In the genomic region with DNA sequence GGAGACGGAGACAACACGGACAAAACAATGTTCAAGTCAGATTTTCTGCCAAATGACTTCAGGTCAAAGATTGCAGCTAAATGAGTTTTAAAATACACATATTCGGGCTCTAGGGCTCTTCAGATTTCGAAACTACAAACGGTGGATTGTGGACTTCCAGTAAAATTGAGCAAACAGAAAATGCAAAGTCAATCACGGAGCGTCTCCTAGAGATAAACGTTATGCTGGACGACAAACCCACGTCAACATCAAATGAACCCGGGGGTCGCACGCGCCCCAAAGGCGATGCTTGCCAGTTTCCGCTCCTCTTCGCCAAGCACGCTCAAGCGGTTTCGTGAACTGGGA, we compare ENCODE assay signal across 8 cellular contexts. TPM values are rescaled to one million over a fixed set of nuclear protein-coding genes. Genes with fewer than 3 reads are reported as not detected.
DNase-seq lines count a peak whose midpoint lies in the region; ATAC-seq and TF ChIP-seq lines count a peak whose summit lies in the region.

No MANE protein-coding gene starts in this region.

- TF ChIP-seq CTCF in astrocyte of the spinal cord (IDR thresholded peaks at IDR 0.05; ENCODE audit: low read depth, low read length) = no peak

- ATAC-seq in left colon = peak; percentile 27

- intact Hi-C loops in left colon (cut with DNase I, micrococcal nuclease) = loop anchor here in 1 of 2 donors (5.0 kb wide), 1 partner anchor 36 kb away; the partner anchor contains the start of gene ZNF514

- DNase-seq in GM04504 (ENCODE audit: low read depth) (peak; percentile 6), astrocyte of the spinal cord (ENCODE audit: low read depth, low spot score) (peak; percentile 23), left colon (no peak), NCI-H345 treated with DMSO at 0.1 percent for 48 hours (lab: John Stamatoyannopoulos, UW; ENCODE audit: unreplicated experiment) (no peak), ureter (ENCODE audit: low spot score) (no peak)
- DNase-seq in activated CD4-positive, CD25-positive, alpha-beta regulatory T cell treated with anti-CD3 and anti-CD28 coated beads, Interleukin-2, amount 50 U/mL, for 72 hours = no peak

- under 1% methylated on average over 20 of the region's 20 CpGs for WGBS in thymus

- H3K9ac ChIP-seq in HUES6 (ENCODE audit: low read length) = peak overlapping the region; percentile 100

- H3K36me3 ChIP-seq in HUES6 (ENCODE audit: control insufficient read depth, insufficient read depth, low read length) = peaks cover 13% of the 10 kb centered on the region
- peaks cover 5% of the 10 kb centered on the region for H3K36me3 ChIP-seq in thymus (ENCODE audit: control insufficient read depth, insufficient read depth)

- peak overlapping the region; percentile 99 for H3K4me3 ChIP-seq in HUES6 (ENCODE audit: low read depth, low read length)
- H3K4me3 ChIP-seq in astrocyte of the spinal cord (ENCODE audit: low read depth, low read length) = peak overlapping the region; percentile 99
- H3K4me3 ChIP-seq in thymus (ENCODE audit: low read length) = peak overlapping the region; percentile 88

- in situ Hi-C loops in astrocyte of the spinal cord (cut with HindIII; ENCODE audit: low sequenced_read_pairs) = no loop called here

- peaks cover 11% of the 10 kb centered on the region; the same call in 1 of the 2 replicates for H3K4me1 ChIP-seq in HUES6 (ENCODE audit: control insufficient read depth, insufficient read depth, low read length)
- peaks cover 9% of the 10 kb centered on the region for H3K4me1 ChIP-seq in thymus (ENCODE audit: control insufficient read depth, insufficient read depth, low read length)

- peak overlapping the region; percentile 99; the same call in 1 of the 2 replicates for H3K27ac ChIP-seq in HUES6 (ENCODE audit: low read depth, low read length)
- no peak overlapping the region for H3K27ac ChIP-seq in thymus (ENCODE audit: low read depth)

- no peaks in the 10 kb centered on the region for H3K27me3 ChIP-seq in HUES6 (ENCODE audit: control insufficient read depth, insufficient read depth, low read length)
- no peaks in the 10 kb centered on the region for H3K27me3 ChIP-seq in thymus (ENCODE audit: control insufficient read depth, insufficient read depth)

- H3K9me3 ChIP-seq in HUES6 (ENCODE audit: control insufficient read depth, insufficient read depth, low read depth, low read length) = no peaks in the 10 kb centered on the region
- no peaks in the 10 kb centered on the region for H3K9me3 ChIP-seq in thymus (ENCODE audit: control insufficient read depth)

RNA-seq across cellular contexts. Expression of gene MRPS5, which starts 0.5 kb away (rescaled TPM):
- total RNA-seq in left colon (10 to 100 TPM; 55.8 to 73.1 TPM), ureter (52.1 TPM)
- 161 TPM for polyA plus RNA-seq in thymus

RNA-seq across cellular contexts. Expression of gene ZNF514, which starts 38.5 kb away (rescaled TPM):
- 10 to 100 TPM; 17.4 to 18.6 TPM for total RNA-seq in left colon
- polyA plus RNA-seq in thymus = 18.6 TPM
- total RNA-seq in ureter = 33.3 TPM

RNA-seq across cellular contexts. Expression of gene ZNF2, which starts 44.5 kb away (rescaled TPM):
- total RNA-seq in left colon (1 to 10 TPM; 2.4 to 2.6 TPM), ureter (4.5 TPM)
- 2.5 TPM for polyA plus RNA-seq in thymus

Comparison
In these comparisons a context has a peak if more than half of its experiments do, and no peak if none do; other contexts are left out.
1. DNase-seq: peak in GM04504 (single experiment) and astrocyte of the spinal cord (single experiment); none in left colon (0 of 2), NCI-H345 treated with DMSO at 0.1 percent for 48 hours (single experiment), activated CD4-positive, CD25-positive, alpha-beta regulatory T cell treated with anti-CD3 and anti-CD28 coated beads, Interleukin-2, amount 50 U/mL, for 72 hours (single experiment) and ureter (single experiment).
2. Peak in every context shown above with its lines, with median percentiles within 50 percentile points of each other: H3K4me3 ChIP-seq.